ENCODE assay signal across 1 cellular context in the genomic region with DNA sequence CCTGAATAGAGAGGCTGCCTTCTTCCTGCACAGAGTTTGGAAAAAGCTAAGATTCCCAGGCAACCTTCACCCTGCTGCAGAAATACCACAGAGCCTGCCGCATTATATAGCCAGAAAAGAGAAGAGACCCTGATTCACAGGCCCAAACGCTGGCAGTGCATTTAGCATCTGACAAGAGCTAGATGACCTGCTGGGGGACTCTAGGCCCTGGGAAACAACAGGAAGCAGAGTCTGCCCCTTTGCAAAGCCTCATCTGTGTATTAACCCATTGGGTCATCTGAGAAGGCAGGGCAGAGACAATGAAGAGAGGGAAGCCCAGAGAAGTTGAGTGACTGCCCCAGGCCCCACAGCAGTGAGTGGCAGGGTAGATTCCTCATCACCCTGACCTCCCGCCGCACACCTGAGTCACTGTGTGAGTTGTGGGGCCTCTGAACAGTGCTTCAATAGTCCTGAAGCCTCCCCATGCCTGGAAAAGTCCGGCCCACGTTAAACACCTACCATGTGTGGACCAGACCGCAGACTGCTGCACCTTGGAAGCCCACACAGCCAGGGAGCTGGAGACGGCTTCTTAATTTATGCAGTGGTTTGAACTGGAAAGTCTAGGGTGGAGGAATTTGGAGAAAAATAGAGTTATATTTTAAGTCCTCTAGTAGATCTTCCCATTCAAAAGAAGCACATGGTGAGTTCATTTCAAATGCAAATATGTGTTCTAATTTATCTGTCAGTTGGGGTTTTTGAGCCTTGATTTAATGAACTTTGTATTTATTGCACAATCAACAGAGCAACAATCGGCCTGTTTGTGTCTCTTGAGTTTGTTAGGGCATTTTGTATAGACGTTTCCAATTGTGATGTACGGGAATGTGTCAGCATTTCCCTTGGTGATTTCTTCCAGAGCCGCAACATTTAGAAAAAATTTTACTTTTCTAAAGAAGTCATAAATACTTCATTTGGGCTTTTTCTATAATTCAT.
TF ChIP-seq lines count a peak whose summit lies in the region.

No MANE protein-coding gene starts in this region.

TF ChIP-seq in GM23338, 12 proteins besides CTCF, POLR2A, EP300 and RAD21 (continued from another document):
- TF ChIP-seq, protein P1, sequence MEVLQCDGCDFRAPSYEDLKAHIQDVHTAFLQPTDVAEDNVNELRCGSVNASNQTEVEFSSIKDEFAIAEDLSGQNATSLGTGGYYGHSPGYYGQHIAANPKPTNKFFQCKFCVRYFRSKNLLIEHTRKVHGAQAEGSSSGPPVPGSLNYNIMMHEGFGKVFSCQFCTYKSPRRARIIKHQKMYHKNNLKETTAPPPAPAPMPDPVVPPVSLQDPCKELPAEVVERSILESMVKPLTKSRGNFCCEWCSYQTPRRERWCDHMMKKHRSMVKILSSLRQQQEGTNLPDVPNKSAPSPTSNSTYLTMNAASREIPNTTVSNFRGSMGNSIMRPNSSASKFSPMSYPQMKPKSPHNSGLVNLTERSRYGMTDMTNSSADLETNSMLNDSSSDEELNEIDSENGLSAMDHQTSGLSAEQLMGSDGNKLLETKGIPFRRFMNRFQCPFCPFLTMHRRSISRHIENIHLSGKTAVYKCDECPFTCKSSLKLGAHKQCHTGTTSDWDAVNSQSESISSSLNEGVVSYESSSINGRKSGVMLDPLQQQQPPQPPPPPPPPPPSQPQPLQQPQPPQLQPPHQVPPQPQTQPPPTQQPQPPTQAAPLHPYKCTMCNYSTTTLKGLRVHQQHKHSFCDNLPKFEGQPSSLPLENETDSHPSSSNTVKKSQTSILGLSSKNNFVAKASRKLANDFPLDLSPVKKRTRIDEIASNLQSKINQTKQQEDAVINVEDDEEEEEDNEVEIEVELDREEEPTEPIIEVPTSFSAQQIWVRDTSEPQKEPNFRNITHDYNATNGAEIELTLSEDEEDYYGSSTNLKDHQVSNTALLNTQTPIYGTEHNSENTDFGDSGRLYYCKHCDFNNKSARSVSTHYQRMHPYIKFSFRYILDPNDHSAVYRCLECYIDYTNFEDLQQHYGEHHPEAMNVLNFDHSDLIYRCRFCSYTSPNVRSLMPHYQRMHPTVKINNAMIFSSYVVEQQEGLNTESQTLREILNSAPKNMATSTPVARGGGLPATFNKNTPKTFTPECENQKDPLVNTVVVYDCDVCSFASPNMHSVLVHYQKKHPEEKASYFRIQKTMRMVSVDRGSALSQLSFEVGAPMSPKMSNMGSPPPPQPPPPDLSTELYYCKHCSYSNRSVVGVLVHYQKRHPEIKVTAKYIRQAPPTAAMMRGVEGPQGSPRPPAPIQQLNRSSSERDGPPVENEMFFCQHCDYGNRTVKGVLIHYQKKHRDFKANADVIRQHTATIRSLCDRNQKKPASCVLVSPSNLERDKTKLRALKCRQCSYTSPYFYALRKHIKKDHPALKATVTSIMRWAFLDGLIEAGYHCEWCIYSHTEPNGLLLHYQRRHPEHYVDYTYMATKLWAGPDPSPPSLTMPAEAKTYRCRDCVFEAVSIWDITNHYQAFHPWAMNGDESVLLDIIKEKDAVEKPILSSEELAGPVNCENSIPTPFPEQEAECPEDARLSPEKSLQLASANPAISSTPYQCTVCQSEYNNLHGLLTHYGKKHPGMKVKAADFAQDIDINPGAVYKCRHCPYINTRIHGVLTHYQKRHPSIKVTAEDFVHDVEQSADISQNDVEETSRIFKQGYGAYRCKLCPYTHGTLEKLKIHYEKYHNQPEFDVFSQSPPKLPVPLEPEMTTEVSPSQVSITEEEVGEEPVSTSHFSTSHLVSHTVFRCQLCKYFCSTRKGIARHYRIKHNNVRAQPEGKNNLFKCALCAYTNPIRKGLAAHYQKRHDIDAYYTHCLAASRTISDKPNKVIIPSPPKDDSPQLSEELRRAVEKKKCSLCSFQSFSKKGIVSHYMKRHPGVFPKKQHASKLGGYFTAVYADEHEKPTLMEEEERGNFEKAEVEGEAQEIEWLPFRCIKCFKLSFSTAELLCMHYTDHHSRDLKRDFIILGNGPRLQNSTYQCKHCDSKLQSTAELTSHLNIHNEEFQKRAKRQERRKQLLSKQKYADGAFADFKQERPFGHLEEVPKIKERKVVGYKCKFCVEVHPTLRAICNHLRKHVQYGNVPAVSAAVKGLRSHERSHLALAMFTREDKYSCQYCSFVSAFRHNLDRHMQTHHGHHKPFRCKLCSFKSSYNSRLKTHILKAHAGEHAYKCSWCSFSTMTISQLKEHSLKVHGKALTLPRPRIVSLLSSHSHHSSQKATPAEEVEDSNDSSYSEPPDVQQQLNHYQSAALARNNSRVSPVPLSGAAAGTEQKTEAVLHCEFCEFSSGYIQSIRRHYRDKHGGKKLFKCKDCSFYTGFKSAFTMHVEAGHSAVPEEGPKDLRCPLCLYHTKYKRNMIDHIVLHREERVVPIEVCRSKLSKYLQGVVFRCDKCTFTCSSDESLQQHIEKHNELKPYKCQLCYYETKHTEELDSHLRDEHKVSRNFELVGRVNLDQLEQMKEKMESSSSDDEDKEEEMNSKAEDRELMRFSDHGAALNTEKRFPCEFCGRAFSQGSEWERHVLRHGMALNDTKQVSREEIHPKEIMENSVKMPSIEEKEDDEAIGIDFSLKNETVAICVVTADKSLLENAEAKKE (CRISPR knock-in tag; IDR thresholded peaks at IDR 0.05): no peak
